17 cellular contexts compared by ENCODE assay signal in the genomic region with DNA sequence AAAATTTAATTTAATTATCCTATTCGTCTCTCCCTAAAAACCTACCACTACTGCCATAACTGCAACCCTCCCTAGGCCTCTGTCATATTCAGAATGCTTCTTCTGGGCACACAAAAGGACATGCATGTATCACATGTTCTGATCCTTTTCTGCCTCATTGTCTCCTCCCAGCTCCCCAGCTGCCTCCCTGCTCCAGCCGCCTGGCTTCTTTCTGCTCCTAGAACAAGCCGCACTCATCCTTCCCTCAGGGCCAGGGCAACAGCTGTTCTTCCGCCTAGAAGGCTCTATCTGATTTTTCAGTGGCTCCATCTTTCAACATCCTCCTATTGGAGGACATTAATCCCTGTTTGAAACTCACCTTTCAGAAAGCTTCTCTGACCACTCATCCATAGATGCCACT.
"Had no signal": no experiment of that assay in that cellular context is flagged by ENCODE, and none has a peak within 500 bp of the region (broad histone marks: within the 10 kb centered on the region; RNA-seq: fewer than 3 reads in every experiment).

No MANE protein-coding gene starts in this region.

- H3K4me3 Mint-ChIP-seq: activated CD4-positive, alpha-beta memory T cell treated with anti-CD3 and anti-CD28 coated beads for 36 hours; activated naive CD8-positive, alpha-beta T cell; activated T-cell treated with anti-CD3 and anti-CD28 coated beads, Interleukin-2, amount 50 U/mL, for 4 hours; endodermal cell; mesothelial cell of epicardium; naive B cell had no signal

- H3K36me3 Mint-ChIP-seq: naive B cell had no signal

- H3K27ac Mint-ChIP-seq: activated CD4-positive, alpha-beta memory T cell treated with anti-CD3 and anti-CD28 coated beads for 36 hours; activated naive CD8-positive, alpha-beta T cell; endodermal cell; mesothelial cell of epicardium had no signal

- H3K9me3 ChIP-seq: pancreas, thyroid gland had no signal

- DNase-seq: activated CD4-positive, alpha-beta memory T cell treated with anti-CD3 and anti-CD28 coated beads for 36 hours; activated gamma-delta T cell; activated T-cell treated with anti-CD3 and anti-CD28 coated beads, Interleukin-2, amount 50 U/mL, for 4 hours; amygdala; brain microvascular endothelial cell; cerebellar nuclear complex; dermis blood vessel endothelial cell; endodermal cell; hypothalamus; naive B cell; pancreas; stimulated activated CD4-positive, alpha-beta T cell treated with anti-CD3 and anti-CD28 coated beads, Interleukin-4, amount 100 ng/mL, for 4 hours; T1000; thyroid gland had no signal

- H3K27me3 Mint-ChIP-seq: activated CD4-positive, alpha-beta memory T cell treated with anti-CD3 and anti-CD28 coated beads for 36 hours; activated naive CD8-positive, alpha-beta T cell; naive B cell had no signal

- H3K36me3 ChIP-seq: brain microvascular endothelial cell, pancreas, thyroid gland had no signal

- H3K27ac ChIP-seq: brain microvascular endothelial cell, pancreas, skin epidermis, thyroid gland had no signal

- H3K4me1 ChIP-seq: pancreas had no signal

- H3K27me3 ChIP-seq: brain microvascular endothelial cell, pancreas, thyroid gland had no signal

- H3K4me3 ChIP-seq: pancreas, skin epidermis, thyroid gland had no signal

- H3K9me3 Mint-ChIP-seq: activated CD4-positive, alpha-beta memory T cell treated with anti-CD3 and anti-CD28 coated beads for 36 hours; activated T-cell treated with anti-CD3 and anti-CD28 coated beads, Interleukin-2, amount 50 U/mL, for 4 hours; endodermal cell; naive B cell had no signal

- ATAC-seq: activated T-cell treated with anti-CD3 and anti-CD28 coated beads, Interleukin-2, amount 50 U/mL, for 4 hours; pancreas had no signal

- H3K4me1 Mint-ChIP-seq: endodermal cell, mesothelial cell of epicardium, naive B cell had no signal
